8 cellular contexts compared by ENCODE assay signal in genomic region chr5:151094861-151095260, GRCh38. TPM values are rescaled to one million over a fixed set of nuclear protein-coding genes. Genes with fewer than 3 reads are reported as not detected.
DNase-seq lines count a peak whose midpoint lies in the region; ATAC-seq and TF ChIP-seq lines count a peak whose summit lies in the region.

No MANE protein-coding gene starts in this region.

- POLR2A ChIA-PET in RWPE1 (lab: Yijun Ruan, JAX; ENCODE audit: low non-redundant PET): no interaction called here
- POLR2A ChIA-PET in naive thymus-derived CD4-positive, alpha-beta T cell (lab: Charles Lee): interaction anchor here (1.0 kb wide), 1 partner anchor 13 kb away, joined by 4 read pairs; no protein-coding TSS in a partner anchor

- CTCF ChIA-PET in RWPE1 (lab: Yijun Ruan, JAX): interaction anchor here (0.5 kb wide), 1 partner anchor 144 kb away, joined by 3 read pairs; no protein-coding TSS in a partner anchor
- CTCF ChIA-PET in naive thymus-derived CD4-positive, alpha-beta T cell (lab: Charles Lee): interaction anchor here (1.8 kb wide), 1 partner anchor 21 kb away, joined by 5 read pairs; no protein-coding TSS in a partner anchor

- no peaks in the 10 kb centered on the region for H3K36me3 ChIP-seq in naive thymus-derived CD4-positive, alpha-beta T cell (ENCODE audit: control insufficient read depth in 2 of 3, insufficient read depth in 3 of 3, low read length in 3 of 3)

- H3K4me3 ChIP-seq in AG10803 (ENCODE audit: low read length): no peak overlapping the region
- H3K4me3 ChIP-seq in naive thymus-derived CD4-positive, alpha-beta T cell (ENCODE audit: low read length): no peak overlapping the region

- H3K27ac ChIP-seq in RWPE1: peak overlapping the region; percentile 96
- H3K27ac ChIP-seq in epithelial cell of prostate: peak overlapping the region; percentile 99
- H3K27ac ChIP-seq in naive thymus-derived CD4-positive, alpha-beta T cell (ENCODE audit: low read depth, low read length): peak overlapping the region; percentile 53

- no peak for ATAC-seq in naive thymus-derived CD4-positive, alpha-beta T cell
- ATAC-seq in omental fat pad (ENCODE audit: low FRiP score) (no peak), GM19023 (IDR thresholded peaks at IDR 0.05; ENCODE audit: unreplicated experiment) (no peak), HG02885 (IDR thresholded peaks at IDR 0.05; ENCODE audit: poor library complexity, unreplicated experiment) (no peak)

- no peaks in the 10 kb centered on the region for H3K9me3 ChIP-seq in naive thymus-derived CD4-positive, alpha-beta T cell (ENCODE audit: control insufficient read depth in 2 of 3, low read length in 3 of 3)

- H3K27ac Mint-ChIP-seq in naive thymus-derived CD4-positive, alpha-beta T cell: peak overlapping the region in 8 of 9 donors; percentile 51 to 90 (median 82)

- peaks cover 0 to 31% (median 0%) of the 10 kb centered on the region in 5 donors for H3K36me3 Mint-ChIP-seq in naive thymus-derived CD4-positive, alpha-beta T cell

- H3K27me3 Mint-ChIP-seq in naive thymus-derived CD4-positive, alpha-beta T cell: no peaks in the 10 kb centered on the region

- peak overlapping the region in 4 of 10 donors; percentile 18 to 73 (median 46) for H3K4me3 Mint-ChIP-seq in naive thymus-derived CD4-positive, alpha-beta T cell

- no peaks in the 10 kb centered on the region for H3K27me3 ChIP-seq in naive thymus-derived CD4-positive, alpha-beta T cell (ENCODE audit: control insufficient read depth in 2 of 2, insufficient read depth in 2 of 2, low read length in 2 of 2)

- peaks cover 57 to 92% (median 75%) of the 10 kb centered on the region in 7 donors for H3K4me1 Mint-ChIP-seq in naive thymus-derived CD4-positive, alpha-beta T cell

- intact Hi-C loops in naive thymus-derived CD4-positive, alpha-beta T cell (cut with micrococcal nuclease): loop anchor here (1.0 to 5.0 kb wide), 6 partner anchors 8 to 56 kb away; partner anchors contain the start of gene TNIP1 (in 2 of the 2)

- peaks cover 31 to 53% of the 10 kb centered on the region in 2 donors for H3K4me1 ChIP-seq in naive thymus-derived CD4-positive, alpha-beta T cell (ENCODE audit: control insufficient read depth in 2 of 2, insufficient read depth in 2 of 2, low read length in 2 of 2)

- no peaks in the 10 kb centered on the region for H3K9me3 Mint-ChIP-seq in naive thymus-derived CD4-positive, alpha-beta T cell

- TF ChIP-seq CTCF in AG10803 (conservative IDR thresholded peaks at IDR 0.05; ENCODE audit: low read length) (no peak), RWPE1 (conservative IDR thresholded peaks at IDR 0.05; ENCODE audit: low read depth) (no peak), omental fat pad (IDR thresholded peaks at IDR 0.05) (no peak)

- DNase-seq in AG10803 (ENCODE audit: low read depth) (peak; percentile 50), RWPE1 (ENCODE audit: low spot score) (no peak), epithelial cell of prostate (ENCODE audit: low read depth, low spot score) (no peak), omental fat pad (ENCODE audit: low spot score) (no peak)
- no peak for DNase-seq in naive thymus-derived CD4-positive, alpha-beta T cell
- no peak for DNase-seq in stimulated activated CD4-positive, alpha-beta T cell treated with anti-CD3 and anti-CD28 coated beads, Interleukin-15, amount 100 ng/mL, for 24 hours

RNA-seq across cellular contexts. Expression of gene TNIP1, which starts 14.0 kb away (rescaled TPM):
- total RNA-seq in naive thymus-derived CD4-positive, alpha-beta T cell: 100 to 1,000 TPM; 124 to 234 (median 131) TPM
- 10 to 100 TPM; 28.9 to 45.2 TPM for polyA plus RNA-seq in naive thymus-derived CD4-positive, alpha-beta T cell
- total RNA-seq in omental fat pad: 100 to 1,000 TPM in 3 of 4 donors, 10 to 100 TPM in 1; 96.7 to 189 (median 149) TPM
